13 cellular contexts compared by ENCODE assay signal in the genomic region with DNA sequence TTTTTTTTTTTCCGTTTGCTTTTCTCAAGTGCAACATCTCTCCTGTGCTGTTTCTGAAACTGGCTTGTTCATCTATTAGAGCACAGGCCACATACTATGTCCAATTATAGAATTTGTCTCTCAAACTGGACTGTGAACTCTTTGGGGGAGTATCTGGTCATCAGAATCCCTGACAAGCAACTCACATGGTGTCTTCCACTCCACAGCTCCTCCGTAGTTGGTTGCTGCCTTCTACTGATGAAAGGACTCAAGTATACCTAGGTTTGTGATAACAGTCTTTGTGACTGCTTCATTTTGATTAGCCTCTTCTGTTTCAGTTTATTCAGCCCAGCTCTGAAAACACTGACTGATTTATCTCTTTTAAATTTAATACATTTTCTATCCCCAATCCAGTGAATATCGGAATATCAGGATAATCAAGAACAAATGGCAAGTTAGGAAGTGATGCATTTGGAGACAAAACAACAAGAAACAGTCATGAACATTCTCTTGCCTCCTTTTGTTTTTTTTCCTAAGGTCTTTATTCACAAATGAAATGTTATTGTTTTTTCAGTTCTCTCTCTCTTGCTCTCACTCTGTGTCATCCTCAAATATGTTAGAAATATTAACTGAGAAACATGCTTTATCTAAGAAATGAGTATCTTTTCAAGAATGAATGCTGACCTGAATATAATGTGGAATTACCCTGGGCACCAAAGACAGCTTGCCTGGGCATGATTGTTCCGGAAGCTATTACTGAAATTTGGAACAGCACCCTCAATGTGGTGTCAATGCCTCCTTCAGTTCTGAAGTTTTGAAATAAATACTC. TPM values are rescaled to one million over a fixed set of nuclear protein-coding genes. Genes with fewer than 3 reads are reported as not detected.
A peak's percentile ranks its signal among the peaks of the same experiment; 100 is the strongest.
DNase-seq lines count a peak whose midpoint lies in the region; ATAC-seq and TF ChIP-seq lines count a peak whose summit lies in the region.
"Had no signal": no experiment of that assay in that cellular context is flagged by ENCODE, and none has a peak within 500 bp of the region (broad histone marks: within the 10 kb centered on the region; RNA-seq: fewer than 3 reads in every experiment).

No MANE protein-coding gene starts in this region.

- H3F3A ChIP-seq in PC-3 (ENCODE audit: low read length, unreplicated experiment) = no peaks in the 10 kb centered on the region

- DNase-seq in iris pigment epithelial cell (ENCODE audit: low read depth) = peak; percentile 28
- no peak for DNase-seq in thoracic aorta (ENCODE audit: low spot score)
- no peak for DNase-seq in PC-3
- DNase-seq in NCI-H146 (lab: John Stamatoyannopoulos, UW) = no peak
- DNase-seq in right lobe of liver = no peak
- DNase-seq: activated effector memory CD4-positive, alpha-beta T cell treated with anti-CD3 and anti-CD28 coated beads, Interleukin-2, amount 50 U/mL, for 16 hours; natural killer cell; NCI-H2107; stimulated activated naive CD4-positive, alpha-beta T cell had no signal

- H3K4me3 Mint-ChIP-seq in brain = peak overlapping the region in 1 of 5 experiments; percentile 7
- H3K4me3 Mint-ChIP-seq: natural killer cell had no signal

- H3K27ac ChIP-seq in thoracic aorta (peak overlapping the region; percentile 59 to 65), PC-3 (ENCODE audit: low read length) (no peak overlapping the region), right lobe of liver (no peak overlapping the region)

- TF ChIP-seq CTCF in brain (conservative IDR thresholded peaks at IDR 0.05) (no peak), thoracic aorta (IDR thresholded peaks at IDR 0.05) (no peak), PC-3 (conservative IDR thresholded peaks at IDR 0.05; ENCODE audit: low read depth, low read length) (no peak), right lobe of liver (IDR thresholded peaks at IDR 0.05) (no peak)

- no peaks in the 10 kb centered on the region for H3K36me3 ChIP-seq in thoracic aorta
- H3K36me3 ChIP-seq in PC-3 (ENCODE audit: low read depth, low read length) = no peaks in the 10 kb centered on the region
- no peaks in the 10 kb centered on the region for H3K36me3 ChIP-seq in right lobe of liver

- H3K27me3 ChIP-seq in thoracic aorta (replicated peaks; ENCODE audit: insufficient read depth) (no peaks in the 10 kb centered on the region), PC-3 (ENCODE audit: low read length) (no peaks in the 10 kb centered on the region), right lobe of liver (no peaks in the 10 kb centered on the region)

- H3K9me2 ChIP-seq in PC-3 (replicated peaks; ENCODE audit: low read length) = no peaks in the 10 kb centered on the region

- H3K9ac ChIP-seq in PC-3 (ENCODE audit: low read length) = no peak overlapping the region

- peaks cover 67% of the 10 kb centered on the region for H3K4me1 Mint-ChIP-seq in brain
- H3K4me1 Mint-ChIP-seq: natural killer cell had no signal

- H3K4me3 ChIP-seq in thoracic aorta (peak overlapping the region; percentile 11), PC-3 (ENCODE audit: low read length) (no peak overlapping the region), right lobe of liver (no peak overlapping the region)

- CTCF ChIA-PET in PC-3 (lab: Charles Lee) = no interaction called here

- BruUV-seq in PC-3 (replicated peaks; lab: Mats Ljungman, UMichigan) = no TSS peak

- ATAC-seq in GM21717 (IDR thresholded peaks at IDR 0.05; ENCODE audit: unreplicated experiment) (peak; percentile 68), thoracic aorta (ENCODE audit: insufficient number of reproducible peaks, low FRiP score, low read depth) (no peak), PC-3 (no peak), HG03045 (IDR thresholded peaks at IDR 0.05; ENCODE audit: unreplicated experiment) (no peak), right lobe of liver (no peak)
- ATAC-seq: activated CD4-positive, CD25-positive, alpha-beta regulatory T cell treated with anti-CD3 and anti-CD28 coated beads, Interleukin-2, amount 50 U/mL, for 24 hours; natural killer cell had no signal

- H3K4me2 ChIP-seq in PC-3 (ENCODE audit: low read length) = no peak overlapping the region

- POLR2A ChIA-PET in PC-3 (lab: Charles Lee; ENCODE audit: unreplicated experiment) = interaction anchor here (0.6 kb wide), 2 partner anchors 39 to 50 kb away, joined by 8 read pairs; no protein-coding TSS in a partner anchor

- no peak overlapping the region for H2AFZ ChIP-seq in PC-3 (ENCODE audit: low read length)

- H3K79me2 ChIP-seq in PC-3 (ENCODE audit: low read length) = 0 out of 2 replicates have a peak, but pooled peaks cover 5% of the 10 kb centered on the region

- 43% methylated on average over 4 of the region's 4 CpGs for WGBS in right lobe of liver (ENCODE audit: insufficient coverage, low coverage, low lambda C conversion rate, missing lambda C conversion rate)

- no peaks in the 10 kb centered on the region for H4K20me1 ChIP-seq in PC-3 (ENCODE audit: low read length)

- intact Hi-C loops in PC-3 (cut with micrococcal nuclease) (loop anchor here (10.0 kb wide), 2 partner anchors 103 to 377 kb away; no protein-coding TSS in a partner anchor), right lobe of liver (cut with DNase I) (no loop called here)

- H3K27ac Mint-ChIP-seq in brain = peak overlapping the region in 3 of 5 experiments; percentile 46 to 74 (median 54)
- H3K27ac Mint-ChIP-seq: natural killer cell had no signal

- peaks cover 0 to 3% (median 0%) of the 10 kb centered on the region in 5 experiments for H3K9me3 Mint-ChIP-seq in brain

- H3K9me3 ChIP-seq in thoracic aorta (no peaks in the 10 kb centered on the region), PC-3 (ENCODE audit: low read length) (no peaks in the 10 kb centered on the region), right lobe of liver (no peaks in the 10 kb centered on the region)

- H3K4me1 ChIP-seq in thoracic aorta (ENCODE audit: control insufficient read depth in 1 of 2, low read depth in 2 of 2) = peaks cover 38 to 64% of the 10 kb centered on the region in 2 donors
- peaks cover 21% of the 10 kb centered on the region for H3K4me1 ChIP-seq in PC-3 (ENCODE audit: insufficient read depth, low read length)
- H3K4me1 ChIP-seq in right lobe of liver = no peaks in the 10 kb centered on the region

- TF ChIP-seq POLR2A in right lobe of liver (IDR thresholded peaks at IDR 0.05) = no peak

- no peaks in the 10 kb centered on the region for H3K36me3 Mint-ChIP-seq in brain
- H3K36me3 Mint-ChIP-seq: natural killer cell had no signal

- peaks cover 4% of the 10 kb centered on the region for H3K27me3 Mint-ChIP-seq in brain

RNA-seq across cellular contexts. Expression of a gene that starts 51.2 kb away (rescaled TPM):
- polyA plus RNA-seq in brain (ENCODE audit: insufficient read depth, low read depth, low replicate concordance) = 2.4 TPM
- total RNA-seq in thoracic aorta = 100 to 1,000 TPM; 149 to 186 TPM
- 5.4 and 13.5 TPM in 2 replicates for total RNA-seq in PC-3 (2014; rRNA removed)
- 10 to 100 TPM in 2 of 6 experiments, 1 to 10 TPM in 4; 6.3 to 11.5 (median 8.3) TPM for total RNA-seq in right lobe of liver

Comparison
In these comparisons a context has a peak if more than half of its experiments do, and no peak if none do; other contexts are left out.
1. H3K27ac ChIP-seq: peak in thoracic aorta (2 of 2); none in PC-3 (single experiment) and right lobe of liver (0 of 3).
2. RNA of a gene that starts 51.2 kb away (total RNA-seq): 149 to 186 TPM in thoracic aorta; 6.3 to 11.5 TPM in right lobe of liver and 5.4 to 13.5 TPM in PC-3; every median in the first group is over 10 times any median in the second.